In the genomic region with DNA sequence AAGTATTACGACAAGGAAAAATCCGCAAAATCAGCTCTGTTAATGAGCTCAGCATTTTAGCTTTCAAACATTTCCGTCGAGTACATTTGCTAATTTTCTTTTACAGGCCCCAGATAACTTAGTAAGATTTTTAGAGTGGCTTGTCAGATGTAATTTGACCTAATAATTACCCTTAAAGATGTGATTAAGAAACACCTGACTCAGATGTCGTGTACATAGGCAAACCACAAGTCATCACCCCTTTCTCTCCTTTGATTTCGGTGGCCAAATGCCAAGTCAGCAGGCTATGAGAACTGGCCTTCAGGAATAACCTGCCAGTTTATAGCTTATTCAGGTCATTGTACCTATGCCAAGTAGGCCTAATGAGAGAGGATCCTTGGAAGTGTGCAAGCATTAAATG, we compare ENCODE assay signal across 10 cellular contexts.
DNase-seq lines count a peak whose midpoint lies in the region; TF ChIP-seq lines count a peak whose summit lies in the region.
"Had no signal": no experiment of that assay in that cellular context is flagged by ENCODE, and none has a peak within 500 bp of the region (broad histone marks: within the 10 kb centered on the region; RNA-seq: fewer than 3 reads in every experiment).

No MANE protein-coding gene starts in this region.

- WGBS in transverse colon (ENCODE audit: low coverage in 1 of 2), 2 donors, result 76 to 80% methylated on average over 5 to 6 of the region's 6 CpGs

- H3K4me3 ChIP-seq in ascending aorta (no peak overlapping the region), transverse colon (no peak overlapping the region)

- H3K27ac ChIP-seq in ascending aorta, result peak overlapping the region; percentile 81 to 83
- no peak overlapping the region for H3K27ac ChIP-seq in transverse colon

- in situ Hi-C loops in transverse colon (cut with MboI; ENCODE audit: low pct_ligation_motif_present in 1 of 4, low pct_unique_long_range_greater_than_20kb in 1 of 4, low sequenced_read_pairs in 3 of 4), result no loop called here

- H3K27me3 ChIP-seq in ascending aorta (no peaks in the 10 kb centered on the region), transverse colon (no peaks in the 10 kb centered on the region)

- DNase-seq in Daoy (ENCODE audit: low read depth) (peak; percentile 9), NCI-H1930 (lab: John Stamatoyannopoulos, UW) (peak; percentile 63 to 75), ascending aorta (ENCODE audit: low spot score in 2 of 2) (peak in 1 of 2 donors; percentile 77), kidney tubule cell (ENCODE audit: low spot score) (peak; percentile 82), NCI-H526 (lab: John Stamatoyannopoulos, UW) (no peak), transverse colon (no peak), NCI-H1694 treated with DMSO at 0.1 percent for 48 hours (lab: John Stamatoyannopoulos, UW) (no peak), AG20443 (ENCODE audit: low spot score) (no peak)
- DNase-seq: CD8-positive, alpha-beta T cell; effector memory CD4-positive, alpha-beta T cell had no signal

- peaks cover 11 to 41% of the 10 kb centered on the region in 2 donors for H3K4me1 ChIP-seq in ascending aorta
- H3K4me1 ChIP-seq in transverse colon, result no peaks in the 10 kb centered on the region

- TF ChIP-seq CTCF in ascending aorta (IDR thresholded peaks at IDR 0.05) (no peak), transverse colon (IDR thresholded peaks at IDR 0.05) (no peak)

- TF ChIP-seq EP300 in transverse colon (IDR thresholded peaks at IDR 0.05; ENCODE audit: low read depth), result no peak

- no peaks in the 10 kb centered on the region for H3K9me3 ChIP-seq in ascending aorta
- no peaks in the 10 kb centered on the region for H3K9me3 ChIP-seq in transverse colon

- H3K36me3 ChIP-seq in ascending aorta, result no peaks in the 10 kb centered on the region
- H3K36me3 ChIP-seq in transverse colon, result no peaks in the 10 kb centered on the region

- intact Hi-C loops in ascending aorta (cut with DNase I) (loop anchor here (2.0 kb wide), 1 partner anchor 371 kb away; no protein-coding TSS in a partner anchor), transverse colon (cut with DNase I; ENCODE audit: low total_unique reads) (no loop called here)

- TF ChIP-seq POLR2A in transverse colon (IDR thresholded peaks at IDR 0.05), result no peak

Comparison
In these comparisons a context has a peak if more than half of its experiments do, and no peak if none do; other contexts are left out.
1. DNase-seq: peak in Daoy (single experiment), NCI-H1930 (2 of 2) and kidney tubule cell (single experiment); none in NCI-H526 (0 of 2), transverse colon (single experiment), NCI-H1694 treated with DMSO at 0.1 percent for 48 hours (single experiment) and AG20443 (single experiment).
2. H3K27ac ChIP-seq: peak in ascending aorta (2 of 2); none in transverse colon (0 of 4).